In genomic region chr3:49411968-49412631, GRCh38 we compare ENCODE assay signal across 8 cellular contexts. TPM values are rescaled to one million over a fixed set of nuclear protein-coding genes. Genes with fewer than 3 reads are reported as not detected.
DNase-seq lines count a peak whose midpoint lies in the region; ATAC-seq lines count a peak whose summit lies in the region.

RHOA (minus strand) TSS chr3:49411976; CDS start chr3:49375589, 36,387 bp downstream.
TCTA (plus strand) TSS chr3:49412423; CDS start chr3:49412427, 4 bp downstream.

- ATAC-seq in GM21360 (IDR thresholded peaks at IDR 0.05; ENCODE audit: unreplicated experiment): peak; percentile 79
- peak; percentile 77 for ATAC-seq in effector memory CD8-positive, alpha-beta T cell (replicated peaks)

- peaks cover 46% of the 10 kb centered on the region for H3K36me3 Mint-ChIP-seq in effector memory CD8-positive, alpha-beta T cell (ENCODE audit: insufficient read depth)

- DNase-seq in COLO668 (lab: John Stamatoyannopoulos, UW; ENCODE audit: unreplicated experiment) (peak; percentile 97), HT1080 (ENCODE audit: low read depth) (peak; percentile 100), NOMO-1 treated with DMSO at 0.1 percent for 48 hours (lab: John Stamatoyannopoulos, UW; ENCODE audit: unreplicated experiment) (peak; percentile 100), medulla oblongata (ENCODE audit: extremely low spot score) (peak; percentile 99)
- peak; percentile 98 to 99 for DNase-seq in activated CD8-positive, alpha-beta memory T cell treated with anti-CD3 and anti-CD28 coated beads for 4 hours (ENCODE audit: low read depth in 2 of 2)
- peak; percentile 96 to 99 (median 97) for DNase-seq in effector memory CD8-positive, alpha-beta T cell
- DNase-seq in stimulated activated CD8-positive, alpha-beta memory T cell treated with anti-CD3 and anti-CD28 coated beads, Interleukin-12 subunit alpha, Interleukin-12 subunit beta, amount 100 ng/mL, for 1 hour (ENCODE audit: low read depth): peak; percentile 99

- H3K4me1 Mint-ChIP-seq in effector memory CD8-positive, alpha-beta T cell (ENCODE audit: low read depth in 2 of 2): peaks cover 59 to 66% of the 10 kb centered on the region in 2 donors

- H3K27me3 Mint-ChIP-seq in effector memory CD8-positive, alpha-beta T cell: no peaks in the 10 kb centered on the region

- peak within 1 kb of the TSS; percentile 91 to 92 for H3K4me3 Mint-ChIP-seq in effector memory CD8-positive, alpha-beta T cell

- no peaks in the 10 kb centered on the region for H3K9me3 Mint-ChIP-seq in effector memory CD8-positive, alpha-beta T cell

- peak within 1 kb of the TSS; percentile 96 to 98 for H3K27ac Mint-ChIP-seq in effector memory CD8-positive, alpha-beta T cell

RNA-seq across cellular contexts. Expression of gene RHOA, which starts in this region (rescaled TPM):
- 305 and 426 TPM in 2 replicates for total RNA-seq in HT1080 (2014; rRNA removed; shearing (Covaris generic))
- 637 and 753 TPM in 2 replicates for polyA plus RNA-seq in HT1080 (2015; cell fraction: cytosol; rRNA removed)
- 376 and 424 TPM in 2 replicates for polyA plus RNA-seq in HT1080 (2015; cell fraction: nucleus; rRNA removed)

RNA-seq across cellular contexts. Expression of gene TCTA, which starts in this region (rescaled TPM):
- total RNA-seq in HT1080 (2014; rRNA removed; shearing (Covaris generic)): 22.9 and 29.8 TPM in 2 replicates
- 34.1 and 37.5 TPM in 2 replicates for polyA plus RNA-seq in HT1080 (2015; cell fraction: cytosol; rRNA removed)
- 18.3 and 18.4 TPM in 2 replicates for polyA plus RNA-seq in HT1080 (2015; cell fraction: nucleus; rRNA removed)

Comparison
In these comparisons a context has a peak if more than half of its experiments do, and no peak if none do; other contexts are left out.
1. Peak in every context shown above with its lines: DNase-seq and ATAC-seq.